8 cellular contexts compared by ENCODE assay signal in the genomic region with DNA sequence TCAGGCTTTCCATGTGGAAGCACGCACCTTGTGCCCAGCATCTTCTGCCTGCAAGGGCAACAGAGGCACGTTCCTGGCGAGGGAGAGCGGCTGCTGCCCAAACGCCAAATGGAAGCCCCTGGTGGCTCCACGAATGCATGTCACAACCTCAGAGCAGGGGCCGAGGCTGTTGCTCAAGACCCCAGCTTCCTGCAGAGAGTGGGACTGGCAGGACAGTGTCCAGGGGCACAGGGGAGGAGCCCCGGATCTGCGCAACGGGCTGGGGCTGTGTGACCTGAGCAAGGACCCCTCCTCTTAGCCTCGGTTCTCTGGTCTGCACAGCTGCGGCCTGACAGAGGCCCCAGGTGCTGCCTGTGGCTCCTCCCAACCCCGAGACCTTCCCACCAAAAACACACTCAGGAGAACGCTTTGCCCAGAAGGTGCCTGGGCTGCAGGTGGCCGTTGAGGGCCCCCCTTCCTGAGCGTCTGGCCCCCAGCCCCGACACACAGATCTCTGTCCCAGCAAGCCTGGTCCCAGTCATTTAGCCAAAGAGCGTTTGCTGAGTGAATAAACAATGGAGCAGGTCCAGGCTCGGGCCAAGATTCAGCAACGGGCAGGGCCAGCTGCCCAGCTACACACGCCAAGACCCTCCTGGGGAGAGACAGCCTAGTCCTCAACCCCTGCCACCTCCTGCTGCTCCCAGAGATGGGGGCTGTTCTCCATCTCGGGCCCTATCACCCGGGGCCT. TPM values are rescaled to one million over a fixed set of nuclear protein-coding genes. Genes with fewer than 3 reads are reported as not detected.
DNase-seq lines count a peak whose midpoint lies in the region; ATAC-seq, FAIRE-seq and TF ChIP-seq lines count a peak whose summit lies in the region.

No MANE protein-coding gene starts in this region.

- no peak for FAIRE-seq in GM12891 (lab: Jason Lieb, UNC)

- H3K4me1 Mint-ChIP-seq in CD4-positive, alpha-beta memory T cell = peaks cover 9 to 38% (median 16%) of the 10 kb centered on the region in 4 donors
- peaks cover 15 to 17% of the 10 kb centered on the region in 2 donors for H3K4me1 Mint-ChIP-seq in effector memory CD8-positive, alpha-beta T cell (ENCODE audit: low read depth in 2 of 2)

- peak overlapping the region; percentile 21 to 78 (median 50) for H3K4me3 Mint-ChIP-seq in CD4-positive, alpha-beta memory T cell
- peak overlapping the region; percentile 40 to 70 for H3K4me3 Mint-ChIP-seq in effector memory CD8-positive, alpha-beta T cell

- no peaks in the 10 kb centered on the region for H3K36me3 ChIP-seq in CD4-positive, alpha-beta memory T cell (ENCODE audit: insufficient read depth, low read length)
- no peaks in the 10 kb centered on the region for H3K36me3 ChIP-seq in neuron (ENCODE audit: insufficient read depth, low read length)

- intact Hi-C loops in CD4-positive, alpha-beta memory T cell (cut with micrococcal nuclease) = no loop called here

- H3K4me1 ChIP-seq in CD4-positive, alpha-beta memory T cell (ENCODE audit: insufficient read depth, low read length) = peaks cover 28% of the 10 kb centered on the region
- peaks cover 34% of the 10 kb centered on the region for H3K4me1 ChIP-seq in neuron (ENCODE audit: insufficient read depth, low read length)

- no peak for DNase-seq in CD4-positive, alpha-beta memory T cell
- DNase-seq in NOMO-1 (lab: John Stamatoyannopoulos, UW; ENCODE audit: unreplicated experiment in 2 of 2) (peak; percentile 31 to 36), left lobe of liver (ENCODE audit: low spot score) (no peak), GM12891 (ENCODE audit: insufficient read length, low spot score) (no peak)
- DNase-seq in effector memory CD8-positive, alpha-beta T cell = no peak

- no peaks in the 10 kb centered on the region for H3K9me3 Mint-ChIP-seq in CD4-positive, alpha-beta memory T cell
- H3K9me3 Mint-ChIP-seq in effector memory CD8-positive, alpha-beta T cell = no peaks in the 10 kb centered on the region

- no peak for ATAC-seq in effector memory CD8-positive, alpha-beta T cell (replicated peaks)
- ATAC-seq in left lobe of liver (no peak), HG03175 (IDR thresholded peaks at IDR 0.05; ENCODE audit: unreplicated experiment) (no peak), HG03378 (IDR thresholded peaks at IDR 0.05; ENCODE audit: unreplicated experiment) (no peak)

- H3K27ac Mint-ChIP-seq in CD4-positive, alpha-beta memory T cell = no peak overlapping the region
- H3K27ac Mint-ChIP-seq in effector memory CD8-positive, alpha-beta T cell = peak overlapping the region in 1 of 2 donors; percentile 49

- H3K4me3 ChIP-seq in CD4-positive, alpha-beta memory T cell (ENCODE audit: low read length in 2 of 2) = peak overlapping the region; percentile 36 to 75
- peak overlapping the region; percentile 56 for H3K4me3 ChIP-seq in neuron (ENCODE audit: low read length)

- POLR2A ChIA-PET in CD4-positive, alpha-beta memory T cell (lab: Charles Lee; ENCODE audit: partially characterized antibody) = interaction anchor here (0.8 to 1.8 kb wide), 3 partner anchors 16 to 896 kb away, joined by 3 to 5 read pairs (median 4); partner anchors contain the start of gene EIF3B

- H3K27me3 ChIP-seq in CD4-positive, alpha-beta memory T cell (ENCODE audit: insufficient read depth, low read length) = no peaks in the 10 kb centered on the region
- H3K27me3 ChIP-seq in neuron (ENCODE audit: insufficient read depth, low read length) = no peaks in the 10 kb centered on the region

- CTCF ChIA-PET in CD4-positive, alpha-beta memory T cell (lab: Charles Lee; ENCODE audit: partially characterized antibody) = no interaction called here

- H2AFZ ChIP-seq in neuron (ENCODE audit: low read depth, low read length) = no peak overlapping the region

- peak overlapping the region; percentile 34 for H3K27ac ChIP-seq in CD4-positive, alpha-beta memory T cell (ENCODE audit: low read depth, low read length)

- H3K9me3 ChIP-seq in CD4-positive, alpha-beta memory T cell (ENCODE audit: control insufficient read depth in 1 of 2, low read length in 2 of 2) = no peaks in the 10 kb centered on the region
- H3K9me3 ChIP-seq in neuron (ENCODE audit: low read length) = no peaks in the 10 kb centered on the region

- no peaks in the 10 kb centered on the region for H3K36me3 Mint-ChIP-seq in CD4-positive, alpha-beta memory T cell
- no peaks in the 10 kb centered on the region for H3K36me3 Mint-ChIP-seq in effector memory CD8-positive, alpha-beta T cell (ENCODE audit: insufficient read depth)

- TF ChIP-seq POLR2A in GM12891 (IDR thresholded peaks at IDR 0.05; ENCODE audit: low read depth, low read length) = no peak

- H3K27me3 Mint-ChIP-seq in CD4-positive, alpha-beta memory T cell = no peaks in the 10 kb centered on the region
- no peaks in the 10 kb centered on the region for H3K27me3 Mint-ChIP-seq in effector memory CD8-positive, alpha-beta T cell

TF ChIP-seq in GM12891, 5 proteins besides CTCF, POLR2A, EP300 and RAD21:
- no peak for TF ChIP-seq POLR2AphosphoS5 (IDR thresholded peaks at IDR 0.05; ENCODE audit: low read depth, low read length)
- no peak for TF ChIP-seq POU2F2 (IDR thresholded peaks at IDR 0.05; ENCODE audit: low read depth, low read length)
- TF ChIP-seq PAX5 (IDR thresholded peaks at IDR 0.05; ENCODE audit: insufficient read depth, low read length, severe bottlenecking) = no peak
- TF ChIP-seq TAF1 (IDR thresholded peaks at IDR 0.05; ENCODE audit: low read depth, low read length) = no peak
- no peak for TF ChIP-seq SPI1 (IDR thresholded peaks at IDR 0.05; ENCODE audit: low read depth, low read length)

RNA-seq across cellular contexts. Expression of gene MICALL2, which starts 1.2 kb away (rescaled TPM):
- total RNA-seq in CD4-positive, alpha-beta memory T cell = 1 to 10 TPM; 2.6 to 3.3 TPM
- polyA plus RNA-seq in CD4-positive, alpha-beta memory T cell = under 1 TPM in 1 of 2 donors, not detected in 1; 0.44 TPM
- 18.0 TPM for total RNA-seq in left lobe of liver
- polyA plus RNA-seq in GM12891 (2012; ENCODE audit: low read depth, missing spikeins) = 1.2 TPM

RNA-seq across cellular contexts. Expression of gene INTS1, which starts 46.1 kb away (rescaled TPM):
- 100 to 1,000 TPM; 135 to 137 TPM for total RNA-seq in CD4-positive, alpha-beta memory T cell
- 10 to 100 TPM in 1 of 2 donors, 1 to 10 TPM in 1; 6.0 to 29.2 TPM for polyA plus RNA-seq in CD4-positive, alpha-beta memory T cell
- 55.5 TPM for total RNA-seq in left lobe of liver
- polyA plus RNA-seq in GM12891 (2012; ENCODE audit: low read depth, missing spikeins) = 33.2 TPM

Comparison
In these comparisons a context has a peak if more than half of its experiments do, and no peak if none do; other contexts are left out.
1. DNase-seq: peak in NOMO-1 (2 of 2); none in CD4-positive, alpha-beta memory T cell (0 of 5), effector memory CD8-positive, alpha-beta T cell (0 of 3), left lobe of liver (single experiment) and GM12891 (single experiment).